In the genomic region with DNA sequence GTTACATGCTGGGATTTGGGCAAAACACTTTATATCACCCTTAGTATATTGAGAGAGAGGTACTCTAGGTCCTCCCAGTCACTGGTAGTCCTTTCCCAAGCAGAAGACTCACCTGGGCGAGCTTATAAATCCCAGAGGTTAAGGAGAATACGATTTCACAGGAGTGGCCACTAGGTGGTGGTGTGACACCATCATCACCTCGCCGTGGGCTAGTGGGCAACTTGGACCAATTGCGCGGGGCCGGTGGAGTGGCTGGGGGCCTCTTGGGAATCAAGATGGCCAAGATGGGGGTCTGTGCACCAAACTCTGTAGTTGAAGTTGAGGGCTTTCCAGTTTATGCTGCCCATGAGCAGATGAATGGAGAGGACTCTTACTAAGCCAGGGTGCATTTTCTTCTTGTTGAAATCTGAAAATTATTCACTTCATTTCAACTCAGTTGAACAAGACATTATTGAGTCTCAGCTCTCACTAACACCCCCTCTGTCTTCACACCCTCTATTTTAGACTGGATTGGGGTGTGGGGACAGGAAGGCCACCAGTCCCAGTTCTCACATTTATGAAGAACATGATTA, we compare ENCODE assay signal across 10 cellular contexts. TPM values are rescaled to one million over a fixed set of nuclear protein-coding genes. Genes with fewer than 3 reads are reported as not detected.
DNase-seq lines count a peak whose midpoint lies in the region; ATAC-seq and TF ChIP-seq lines count a peak whose summit lies in the region.
"Had no signal": no experiment of that assay in that cellular context is flagged by ENCODE, and none has a peak within 500 bp of the region (broad histone marks: within the 10 kb centered on the region; RNA-seq: fewer than 3 reads in every experiment).

No MANE protein-coding gene starts in this region.

- CTCF ChIA-PET in activated CD8-positive, alpha-beta T cell treated with anti-CD3 and anti-CD28 coated beads, Interleukin-2, amount 10 ng/mL, durations not matched to agents 7 days and 5 days (lab: Charles Lee): interaction anchor here (0.6 to 3.0 kb wide), 16 partner anchors 13 to 1866 kb away, joined by 3 to 18 read pairs (median 4); no protein-coding TSS in a partner anchor

- peak; percentile 70 for TF ChIP-seq CTCF in LNCAP (IDR thresholded peaks at IDR 0.05)
- peak; percentile 86 for TF ChIP-seq CTCF in progenitor cell of endocrine pancreas (IDR thresholded peaks at IDR 0.05; ENCODE audit: unreplicated experiment)

- H3K27me3 Mint-ChIP-seq in activated CD8-positive, alpha-beta T cell treated with anti-CD3 and anti-CD28 coated beads, Interleukin-2, amount 10 ng/mL, durations not matched to agents 7 days and 5 days (ENCODE audit: low read depth): no peaks in the 10 kb centered on the region
- H3K27me3 Mint-ChIP-seq in progenitor cell of endocrine pancreas: peaks cover 28% of the 10 kb centered on the region

- H3K4me1 Mint-ChIP-seq in activated CD8-positive, alpha-beta T cell treated with anti-CD3 and anti-CD28 coated beads, Interleukin-2, amount 10 ng/mL, durations not matched to agents 7 days and 5 days (ENCODE audit: low read depth): no peaks in the 10 kb centered on the region
- H3K4me1 Mint-ChIP-seq in progenitor cell of endocrine pancreas (ENCODE audit: low read depth): peaks cover 1% of the 10 kb centered on the region
- H3K4me1 Mint-ChIP-seq: central memory CD8-positive, alpha-beta T cell had no signal

- H3K36me3 Mint-ChIP-seq in activated CD8-positive, alpha-beta T cell treated with anti-CD3 and anti-CD28 coated beads, Interleukin-2, amount 10 ng/mL, durations not matched to agents 7 days and 5 days (ENCODE audit: low read depth): no peaks in the 10 kb centered on the region
- no peaks in the 10 kb centered on the region for H3K36me3 Mint-ChIP-seq in progenitor cell of endocrine pancreas (ENCODE audit: insufficient read depth)

- no peak for ATAC-seq in activated CD8-positive, alpha-beta T cell treated with anti-CD3 and anti-CD28 coated beads, Interleukin-2, amount 10 ng/mL, durations not matched to agents 7 days and 5 days
- no peak for ATAC-seq in HG02763 (IDR thresholded peaks at IDR 0.05; ENCODE audit: unreplicated experiment)

- POLR2A ChIA-PET in activated CD8-positive, alpha-beta T cell treated with anti-CD3 and anti-CD28 coated beads, Interleukin-2, amount 10 ng/mL, durations not matched to agents 7 days and 5 days (lab: Charles Lee): no interaction called here

- no peaks in the 10 kb centered on the region for H3K9me3 Mint-ChIP-seq in activated CD8-positive, alpha-beta T cell treated with anti-CD3 and anti-CD28 coated beads, Interleukin-2, amount 10 ng/mL, durations not matched to agents 7 days and 5 days (ENCODE audit: insufficient read depth)
- no peaks in the 10 kb centered on the region for H3K9me3 Mint-ChIP-seq in progenitor cell of endocrine pancreas (ENCODE audit: low read depth)
- H3K9me3 Mint-ChIP-seq: central memory CD8-positive, alpha-beta T cell; stimulated activated naive CD8-positive, alpha-beta T cell treated with anti-CD3 and anti-CD28 coated beads, Interleukin-15, Interleukin-2, amounts not matched to agents 100 ng/mL and 50 ng/mL, for 24 hours had no signal

- no peak overlapping the region for H3K27ac Mint-ChIP-seq in activated CD8-positive, alpha-beta T cell treated with anti-CD3 and anti-CD28 coated beads, Interleukin-2, amount 10 ng/mL, durations not matched to agents 7 days and 5 days
- no peak overlapping the region for H3K27ac Mint-ChIP-seq in progenitor cell of endocrine pancreas

- H3K4me3 Mint-ChIP-seq in activated CD8-positive, alpha-beta T cell treated with anti-CD3 and anti-CD28 coated beads, Interleukin-2, amount 10 ng/mL, durations not matched to agents 7 days and 5 days: no peak overlapping the region
- H3K4me3 Mint-ChIP-seq in progenitor cell of endocrine pancreas (ENCODE audit: low read depth): no peak overlapping the region
- H3K4me3 Mint-ChIP-seq: central memory CD8-positive, alpha-beta T cell; stimulated activated naive CD8-positive, alpha-beta T cell treated with anti-CD3 and anti-CD28 coated beads, Interleukin-15, Interleukin-2, amounts not matched to agents 100 ng/mL and 50 ng/mL, for 24 hours had no signal

- peak; percentile 31 for DNase-seq in activated CD4-positive, CD25-positive, alpha-beta regulatory T cell treated with anti-CD3 and anti-CD28 coated beads, Interleukin-2, amount 50 U/mL, for 72 hours
- DNase-seq in activated CD4-positive, CD25-positive, alpha-beta regulatory T cell (lab: John Stamatoyannopoulos, UW): no peak
- DNase-seq in activated CD8-positive, alpha-beta T cell treated with anti-CD3 and anti-CD28 coated beads, Interleukin-2, amount 10 ng/mL, durations not matched to agents 7 days and 5 days: peak; percentile 36
- DNase-seq in germinal center (ENCODE audit: low spot score) (peak; percentile 29), progenitor cell of endocrine pancreas (ENCODE audit: low spot score, unreplicated experiment) (peak; percentile 62), ureter (ENCODE audit: low spot score) (no peak)

RNA-seq across cellular contexts. Expression of gene PIRT, which starts 38.2 kb away (rescaled TPM):
- total RNA-seq in activated CD8-positive, alpha-beta T cell treated with anti-CD3 and anti-CD28 coated beads, Interleukin-2, amount 10 ng/mL, durations not matched to agents 7 days and 5 days: not detected
- not detected in 2 replicates for total RNA-seq in progenitor cell of endocrine pancreas
- not detected for total RNA-seq in ureter

Comparison
In these comparisons a context has a peak if more than half of its experiments do, and no peak if none do; other contexts are left out.
1. DNase-seq: peak in activated CD4-positive, CD25-positive, alpha-beta regulatory T cell treated with anti-CD3 and anti-CD28 coated beads, Interleukin-2, amount 50 U/mL, for 72 hours (single experiment), activated CD8-positive, alpha-beta T cell treated with anti-CD3 and anti-CD28 coated beads, Interleukin-2, amount 10 ng/mL, durations not matched to agents 7 days and 5 days (single experiment), germinal center (single experiment) and progenitor cell of endocrine pancreas (single experiment); none in activated CD4-positive, CD25-positive, alpha-beta regulatory T cell (0 of 4) and ureter (single experiment).